In genomic region chr2:190344275-190344827, GRCh38 we compare ENCODE assay signal across 1 cellular context.
TF ChIP-seq lines count a peak whose summit lies in the region.

No MANE protein-coding gene starts in this region.

TF ChIP-seq in GM12878, 131 proteins besides CTCF, POLR2A, EP300 and RAD21 (continued from another document):
- TF ChIP-seq RUNX3 (IDR thresholded peaks at IDR 0.05; ENCODE audit: low read length) (peak; percentile 6; the same call in 1 of the 2 replicates), NR2F1 (conservative IDR thresholded peaks at IDR 0.05) (peak; percentile 48; the same call in 1 of the 2 replicates), ZBTB33 (IDR thresholded peaks at IDR 0.05) (0 out of 2 replicates have a peak, but pooled peaks have one; percentile 6), MLLT1 (IDR thresholded peaks at IDR 0.05) (peak; percentile 55; the same call in 1 of the 2 replicates)
